ENCODE assay signal across 18 cellular contexts in the genomic region with DNA sequence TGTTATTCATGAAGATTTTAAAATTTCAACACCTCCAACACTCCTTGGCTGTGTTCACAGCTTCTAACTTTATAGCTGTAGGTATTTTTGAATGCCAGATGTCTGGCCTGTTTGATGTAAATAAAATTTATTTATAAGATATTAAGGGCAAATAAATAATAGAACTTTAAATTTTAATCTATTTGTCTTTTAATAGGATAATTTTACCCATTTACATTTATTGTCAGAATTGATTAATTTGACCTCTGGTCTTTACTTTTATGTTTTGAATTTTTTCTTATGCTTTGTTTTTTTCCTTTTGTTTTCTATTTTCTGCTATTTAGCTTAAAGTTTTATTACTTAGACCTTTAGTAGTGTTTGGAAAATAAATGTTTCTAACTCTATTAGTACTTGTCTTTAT.
DNase-seq lines count a peak whose midpoint lies in the region; ATAC-seq, FAIRE-seq and TF ChIP-seq lines count a peak whose summit lies in the region.
"Had no signal": no experiment of that assay in that cellular context is flagged by ENCODE, and none has a peak within 500 bp of the region (broad histone marks: within the 10 kb centered on the region; RNA-seq: fewer than 3 reads in every experiment).

No MANE protein-coding gene starts in this region.

- H3K27ac Mint-ChIP-seq in activated naive CD8-positive, alpha-beta T cell: peak overlapping the region; percentile 46
- no peak overlapping the region for H3K27ac Mint-ChIP-seq in activated naive CD8-positive, alpha-beta T cell treated with anti-CD3 and anti-CD28 coated beads, Interleukin-2, amount 50 U/mL, for 24 hours
- H3K27ac Mint-ChIP-seq: CD14-positive monocyte; CD4-positive, alpha-beta memory T cell; GM23338; HFFc6 had no signal

- peaks cover 2% of the 10 kb centered on the region for H3K36me3 Mint-ChIP-seq in activated naive CD8-positive, alpha-beta T cell
- peaks cover 9% of the 10 kb centered on the region for H3K36me3 Mint-ChIP-seq in activated naive CD8-positive, alpha-beta T cell treated with anti-CD3 and anti-CD28 coated beads, Interleukin-2, amount 50 U/mL, for 24 hours (ENCODE audit: low read depth)
- H3K36me3 Mint-ChIP-seq: CD14-positive monocyte; CD4-positive, alpha-beta memory T cell had no signal

- ATAC-seq in activated naive CD8-positive, alpha-beta T cell treated with anti-CD3 and anti-CD28 coated beads, Interleukin-2, amount 50 U/mL, for 24 hours: no peak
- ATAC-seq in body of pancreas (no peak), HG02642 (IDR thresholded peaks at IDR 0.05; ENCODE audit: poor library complexity, unreplicated experiment) (no peak), GM19467 (IDR thresholded peaks at IDR 0.05; ENCODE audit: unreplicated experiment) (no peak)
- ATAC-seq: GM23338 had no signal

- H3K9me3 ChIP-seq in SU-DHL-6 (ENCODE audit: insufficient read depth, low read length) (no peaks in the 10 kb centered on the region), body of pancreas (no peaks in the 10 kb centered on the region)

- no peaks in the 10 kb centered on the region for H3K27me3 ChIP-seq in SU-DHL-6 (ENCODE audit: low read length)
- H3K27me3 ChIP-seq in body of pancreas: no peaks in the 10 kb centered on the region
- H3K27me3 ChIP-seq: BLaER1 had no signal

- H3K9me2 ChIP-seq in SU-DHL-6 (replicated peaks; ENCODE audit: insufficient read depth, low read length): no peaks in the 10 kb centered on the region

- peak; percentile 28 for FAIRE-seq in frontal cortex (lab: Jason Lieb, UNC)
- FAIRE-seq: GM12891, GM19239 had no signal

- H3K4me1 ChIP-seq in body of pancreas: peaks cover 11% of the 10 kb centered on the region

- H3K4me3 ChIP-seq in SU-DHL-6 (ENCODE audit: insufficient read depth, low read length, poor library complexity, severe bottlenecking): no peak overlapping the region
- H3K4me3 ChIP-seq in body of pancreas: no peak overlapping the region
- H3K4me3 ChIP-seq: BLaER1, GM23338 had no signal

- H4K20me1 ChIP-seq in SU-DHL-6 (ENCODE audit: low read depth, low read length): no peaks in the 10 kb centered on the region
- H4K20me1 ChIP-seq: BLaER1 had no signal

- no peak for DNase-seq in activated naive CD8-positive, alpha-beta T cell treated with anti-CD3 and anti-CD28 coated beads, Interleukin-2, amount 50 U/mL, for 24 hours
- DNase-seq in frontal cortex (ENCODE audit: low spot score in 2 of 2): no peak
- DNase-seq in body of pancreas: no peak
- DNase-seq in dedifferentiated amniotic fluid mesenchymal stem cell (ENCODE audit: extremely low spot score): no peak
- DNase-seq: CD4-positive, alpha-beta memory T cell; DMS79 treated with DMSO at 0.1 percent for 48 hours; HCEC 1CT; HFFc6 had no signal

- H3K27me3 Mint-ChIP-seq in activated naive CD8-positive, alpha-beta T cell: no peaks in the 10 kb centered on the region
- H3K27me3 Mint-ChIP-seq in activated naive CD8-positive, alpha-beta T cell treated with anti-CD3 and anti-CD28 coated beads, Interleukin-2, amount 50 U/mL, for 24 hours: no peaks in the 10 kb centered on the region

- H3F3A ChIP-seq in SU-DHL-6 (ENCODE audit: insufficient read depth): peaks cover 46% of the 10 kb centered on the region

- no peaks in the 10 kb centered on the region for H3K79me2 ChIP-seq in SU-DHL-6 (ENCODE audit: insufficient read depth, low read length)

- H3K36me3 ChIP-seq in SU-DHL-6 (ENCODE audit: low read length): no peaks in the 10 kb centered on the region; the same call in 1 of the 2 replicates
- H3K36me3 ChIP-seq in body of pancreas (replicated peaks in 1 of 2; ENCODE audit: insufficient read depth in 1 of 2, low read depth in 2 of 2): no peaks in the 10 kb centered on the region
- H3K36me3 ChIP-seq: BLaER1 had no signal

- H3K4me1 Mint-ChIP-seq in activated naive CD8-positive, alpha-beta T cell (ENCODE audit: low read depth): peaks cover 47% of the 10 kb centered on the region
- peaks cover 66% of the 10 kb centered on the region for H3K4me1 Mint-ChIP-seq in activated naive CD8-positive, alpha-beta T cell treated with anti-CD3 and anti-CD28 coated beads, Interleukin-2, amount 50 U/mL, for 24 hours
- H3K4me1 Mint-ChIP-seq: CD14-positive monocyte, GM23338 had no signal

- no peak overlapping the region for H3K9ac ChIP-seq in SU-DHL-6 (ENCODE audit: low read length)
- H3K9ac ChIP-seq: BLaER1 had no signal

- H2AFZ ChIP-seq in SU-DHL-6 (ENCODE audit: low read depth, low read length, severe bottlenecking): no peak overlapping the region
- H2AFZ ChIP-seq: GM23338 had no signal

- H3K4me2 ChIP-seq in SU-DHL-6 (ENCODE audit: low read depth, low read length, poor library complexity, severe bottlenecking): peak overlapping the region; percentile 16
- H3K4me2 ChIP-seq: BLaER1, GM23338 had no signal

- TF ChIP-seq POLR2A in body of pancreas (IDR thresholded peaks at IDR 0.05): no peak

- TF ChIP-seq CTCF in SU-DHL-6 (IDR thresholded peaks at IDR 0.05; ENCODE audit: insufficient read depth, low read length, poor library complexity, severe bottlenecking): no peak
- no peak for TF ChIP-seq CTCF in body of pancreas (IDR thresholded peaks at IDR 0.05)

- intact Hi-C loops in body of pancreas (cut with DNase I): no loop called here

- H3K9me3 Mint-ChIP-seq in activated naive CD8-positive, alpha-beta T cell (ENCODE audit: low read depth): no peaks in the 10 kb centered on the region
- peaks cover 8% of the 10 kb centered on the region for H3K9me3 Mint-ChIP-seq in activated naive CD8-positive, alpha-beta T cell treated with anti-CD3 and anti-CD28 coated beads, Interleukin-2, amount 50 U/mL, for 24 hours

- H3K4me3 Mint-ChIP-seq in activated naive CD8-positive, alpha-beta T cell: no peak overlapping the region
- H3K4me3 Mint-ChIP-seq in activated naive CD8-positive, alpha-beta T cell treated with anti-CD3 and anti-CD28 coated beads, Interleukin-2, amount 50 U/mL, for 24 hours: no peak overlapping the region
- H3K4me3 Mint-ChIP-seq: CD14-positive monocyte; CD4-positive, alpha-beta memory T cell; GM23338; HFFc6 had no signal

- H3K27ac ChIP-seq in SU-DHL-6 (ENCODE audit: low read depth, low read length) (peak overlapping the region; percentile 64), body of pancreas (no peak overlapping the region)
- H3K27ac ChIP-seq: 22Rv1, BLaER1 had no signal
